ENCODE assay signal across 15 cellular contexts in genomic region chr5:81391-82021, GRCh38. TPM values are rescaled to one million over a fixed set of nuclear protein-coding genes. Genes with fewer than 3 reads are reported as not detected.
DNase-seq lines count a peak whose midpoint lies in the region; ATAC-seq and TF ChIP-seq lines count a peak whose summit lies in the region.
"Had no signal": no experiment of that assay in that cellular context is flagged by ENCODE, and none has a peak within 500 bp of the region (broad histone marks: within the 10 kb centered on the region; RNA-seq: fewer than 3 reads in every experiment).

No MANE protein-coding gene starts in this region.

- intact Hi-C loops in Calu3 (cut with micrococcal nuclease; ENCODE audit: unreplicated experiment), result no loop called here

- H3K4me3 Mint-ChIP-seq in Calu3 (ENCODE audit: low read depth, unreplicated experiment), result no peak overlapping the region
- H3K4me3 Mint-ChIP-seq: activated naive CD4-positive, alpha-beta T cell treated with anti-CD3 and anti-CD28 coated beads for 36 hours; stimulated activated naive CD8-positive, alpha-beta T cell treated with anti-CD3 and anti-CD28 coated beads, Interleukin-15, Interleukin-2, amounts not matched to agents 100 ng/mL and 50 ng/mL, for 24 hours; T-helper 17 cell had no signal

- H3K36me3 ChIP-seq in BLaER1 (no peaks in the 10 kb centered on the region), HUES6 (ENCODE audit: control insufficient read depth, insufficient read depth, low read length) (no peaks in the 10 kb centered on the region), SJCRH30 (no peaks in the 10 kb centered on the region), mesenchymal stem cell (ENCODE audit: control insufficient read depth in 1 of 2, insufficient read depth in 2 of 2, low read depth in 1 of 2, low read length in 2 of 2) (no peaks in the 10 kb centered on the region)
- H3K36me3 ChIP-seq: colonic mucosa, ovary had no signal

- H3K18ac ChIP-seq in mesenchymal stem cell (ENCODE audit: low read depth in 1 of 2, low read length in 2 of 2), result no peak overlapping the region

- H2BK15ac ChIP-seq in mesenchymal stem cell (ENCODE audit: low read depth, poor library complexity, severe bottlenecking), result no peak overlapping the region

- no peak overlapping the region for H2BK120ac ChIP-seq in mesenchymal stem cell (ENCODE audit: low read depth, low read length)

- H2BK12ac ChIP-seq in mesenchymal stem cell (ENCODE audit: low read length in 2 of 2), result no peak overlapping the region

- peaks cover 11% of the 10 kb centered on the region for H3K36me3 Mint-ChIP-seq in Calu3 (ENCODE audit: insufficient read depth, unreplicated experiment)

- ATAC-seq in GM21515 (IDR thresholded peaks at IDR 0.05; ENCODE audit: unreplicated experiment) (no peak), GM21528 (IDR thresholded peaks at IDR 0.05; ENCODE audit: low FRiP score, unreplicated experiment) (no peak)
- ATAC-seq: T-helper 17 cell had no signal

- H3K9me3 Mint-ChIP-seq in Calu3 (ENCODE audit: low read depth, unreplicated experiment), result no peaks in the 10 kb centered on the region
- H3K9me3 Mint-ChIP-seq: stimulated activated naive CD8-positive, alpha-beta T cell treated with anti-CD3 and anti-CD28 coated beads, Interleukin-15, Interleukin-2, amounts not matched to agents 100 ng/mL and 50 ng/mL, for 24 hours had no signal

- H3K27me3 Mint-ChIP-seq in Calu3 (ENCODE audit: unreplicated experiment), result peaks cover 50% of the 10 kb centered on the region

- H3K4me3 ChIP-seq in BLaER1, result no peak overlapping the region
- H3K4me3 ChIP-seq in HUES6 (ENCODE audit: low read depth, low read length), result 0 out of 2 replicates have a peak overlapping the region, but pooled peaks have one; percentile 17
- no peak overlapping the region for H3K4me3 ChIP-seq in SJCRH30
- H3K4me3 ChIP-seq in mesenchymal stem cell (ENCODE audit: insufficient read depth in 1 of 2, low read depth in 1 of 2, low read length in 2 of 2), result no peak overlapping the region
- H3K4me3 ChIP-seq: colonic mucosa, ovary had no signal

- no peak overlapping the region for H2BK5ac ChIP-seq in mesenchymal stem cell (ENCODE audit: low read depth, low read length, poor library complexity, severe bottlenecking)

- H3K27me3 ChIP-seq in BLaER1, result no peaks in the 10 kb centered on the region
- peaks cover 6% of the 10 kb centered on the region; the same call in 1 of the 2 replicates for H3K27me3 ChIP-seq in HUES6 (ENCODE audit: control insufficient read depth, insufficient read depth, low read length)
- no peaks in the 10 kb centered on the region for H3K27me3 ChIP-seq in SJCRH30
- H3K27me3 ChIP-seq in mesenchymal stem cell (ENCODE audit: control insufficient read depth in 1 of 2, insufficient read depth in 1 of 2, low read length in 2 of 2), result peaks cover 13 to 66% of the 10 kb centered on the region in 2 experiments
- H3K27me3 ChIP-seq: colonic mucosa, ovary had no signal

- H3K9ac ChIP-seq in BLaER1, result no peak overlapping the region
- H3K9ac ChIP-seq in HUES6 (ENCODE audit: low read length), result peak overlapping the region; percentile 31
- no peak overlapping the region for H3K9ac ChIP-seq in mesenchymal stem cell (ENCODE audit: low read length)

- H3K4me1 Mint-ChIP-seq in Calu3 (ENCODE audit: low read depth, unreplicated experiment), result peaks cover 22% of the 10 kb centered on the region
- H3K4me1 Mint-ChIP-seq: T-helper 17 cell had no signal

- CTCF ChIA-PET in Calu3 (lab: Charles Lee), result no interaction called here

- H4K8ac ChIP-seq in mesenchymal stem cell (ENCODE audit: low read length), result no peak overlapping the region

- DNase-seq in SJCRH30 (peak; percentile 25 to 28), mesenchymal stem cell (no peak), T-helper 2 cell (no peak), Calu3 (no peak)
- DNase-seq: activated CD4-positive, CD25-positive, alpha-beta regulatory T cell treated with anti-CD3 and anti-CD28 coated beads, Interleukin-2, amount 50 U/mL, for 72 hours; activated naive CD4-positive, alpha-beta T cell treated with anti-CD3 and anti-CD28 coated beads for 36 hours; colonic mucosa; NCI-H2081; ovary; T-helper 17 cell had no signal

- no peak for TF ChIP-seq CTCF in Calu3 (IDR thresholded peaks at IDR 0.05; ENCODE audit: unreplicated experiment)

- H2AK5ac ChIP-seq in mesenchymal stem cell (ENCODE audit: low read length, severe bottlenecking), result no peak overlapping the region

- no peaks in the 10 kb centered on the region for H3K79me1 ChIP-seq in mesenchymal stem cell (replicated peaks; ENCODE audit: low read length, poor library complexity, severe bottlenecking)

- peaks cover 47% of the 10 kb centered on the region for H3K4me1 ChIP-seq in BLaER1
- H3K4me1 ChIP-seq in HUES6 (ENCODE audit: control insufficient read depth, insufficient read depth, low read length), result peaks cover 33% of the 10 kb centered on the region
- H3K4me1 ChIP-seq in SJCRH30, result peaks cover 9% of the 10 kb centered on the region; the same call in 1 of the 2 replicates
- peaks cover 35% of the 10 kb centered on the region for H3K4me1 ChIP-seq in mesenchymal stem cell (ENCODE audit: control insufficient read depth, insufficient read depth, low read depth, low read length)
- H3K4me1 ChIP-seq: colonic mucosa had no signal

- no peak overlapping the region for H3K14ac ChIP-seq in mesenchymal stem cell (ENCODE audit: low read length in 2 of 2)

- H3K4ac ChIP-seq in mesenchymal stem cell (ENCODE audit: low read depth in 1 of 2, low read length in 2 of 2), result no peak overlapping the region

- H4K20me1 ChIP-seq in BLaER1, result peaks cover 11% of the 10 kb centered on the region; the same call in 1 of the 2 replicates

- BruUV-seq in Calu3 (replicated peaks; lab: Mats Ljungman, UMichigan), result no TSS peak

- 89% methylated on average over 19 of the region's 19 CpGs for WGBS in mesenchymal stem cell

- no peaks in the 10 kb centered on the region for H3K9me3 ChIP-seq in BLaER1
- H3K9me3 ChIP-seq in HUES6 (ENCODE audit: control insufficient read depth, insufficient read depth, low read depth, low read length), result no peaks in the 10 kb centered on the region
- no peaks in the 10 kb centered on the region for H3K9me3 ChIP-seq in SJCRH30 (replicated peaks)
- H3K9me3 ChIP-seq in mesenchymal stem cell (ENCODE audit: control insufficient read depth, low read length), result no peaks in the 10 kb centered on the region
- H3K9me3 ChIP-seq: colonic mucosa, ovary had no signal

- H3K27ac ChIP-seq in BLaER1 (no peak overlapping the region), HUES6 (ENCODE audit: low read depth, low read length) (no peak overlapping the region), SJCRH30 (no peak overlapping the region), mesenchymal stem cell (ENCODE audit: low read length, poor library complexity, severe bottlenecking) (no peak overlapping the region)
- H3K27ac ChIP-seq: colonic mucosa, ovary had no signal

- no peak overlapping the region for H3K27ac Mint-ChIP-seq in Calu3 (ENCODE audit: unreplicated experiment)
- H3K27ac Mint-ChIP-seq: activated naive CD4-positive, alpha-beta T cell treated with anti-CD3 and anti-CD28 coated beads for 36 hours; stimulated activated naive CD8-positive, alpha-beta T cell treated with anti-CD3 and anti-CD28 coated beads, Interleukin-15, Interleukin-2, amounts not matched to agents 100 ng/mL and 50 ng/mL, for 24 hours; T-helper 17 cell had no signal

- H3K23ac ChIP-seq in mesenchymal stem cell (ENCODE audit: low read length in 2 of 2), result no peak overlapping the region

- H2AFZ ChIP-seq in mesenchymal stem cell (ENCODE audit: low read depth, low read length), result no peak overlapping the region

- H3K4me2 ChIP-seq in BLaER1, result peak overlapping the region; percentile 57
- H3K4me2 ChIP-seq in mesenchymal stem cell (ENCODE audit: low read length, poor library complexity, severe bottlenecking), result peak overlapping the region; percentile 0

- no peak overlapping the region for H4K91ac ChIP-seq in mesenchymal stem cell (ENCODE audit: low read length)

RNA-seq across cellular contexts. Expression of gene PLEKHG4B, which starts 10.5 kb away (rescaled TPM):
- total RNA-seq in SJCRH30 (2014; rRNA removed; shearing (Covaris generic)), result 3.9 and 4.0 TPM in 2 replicates
- 0.25 TPM for polyA plus RNA-seq in mesenchymal stem cell (2013, experiment 1 of 2)
- 0.14 TPM for polyA plus RNA-seq in mesenchymal stem cell (2013, experiment 2 of 2)
- total RNA-seq in Calu3 (2022), result 1.5 and 1.7 TPM in 2 replicates
- total RNA-seq: activated naive CD4-positive, alpha-beta T cell treated with anti-CD3 and anti-CD28 coated beads for 36 hours had no signal

Comparison
In these comparisons a context has a peak if more than half of its experiments do, and no peak if none do; other contexts are left out.
1. DNase-seq: peak in SJCRH30 (2 of 2); none in mesenchymal stem cell (single experiment), T-helper 2 cell (0 of 5) and Calu3 (single experiment).